ENCODE assay signal across 20 cellular contexts in genomic region chr19:47075941-47076340, GRCh38. TPM values are rescaled to one million over a fixed set of nuclear protein-coding genes. Genes with fewer than 3 reads are reported as not detected.
DNase-seq lines count a peak whose midpoint lies in the region; ATAC-seq and TF ChIP-seq lines count a peak whose summit lies in the region.
"Had no signal": no experiment of that assay in that cellular context is flagged by ENCODE, and none has a peak within 500 bp of the region (broad histone marks: within the 10 kb centered on the region; RNA-seq: fewer than 3 reads in every experiment).

No MANE protein-coding gene starts in this region.

- 77% methylated on average over 13 of the region's 13 CpGs for WGBS in right cardiac atrium

- DNase-seq in right cardiac atrium (peak in 1 of 3 donors; percentile 41), right atrium auricular region (ENCODE audit: low spot score) (no peak), glutamatergic neuron (no peak), OCI-LY7 (ENCODE audit: low spot score) (no peak), A172 (ENCODE audit: low spot score) (no peak)
- DNase-seq in activated CD8-positive, alpha-beta T cell treated with anti-CD3 and anti-CD28 coated beads, Interleukin-2, amount 10 ng/mL, durations not matched to agents 7 days and 5 days = no peak
- DNase-seq: activated CD4-positive, alpha-beta T cell treated with anti-CD3 and anti-CD28 coated beads for 48 hours; naive thymus-derived CD8-positive, alpha-beta T cell; NCI-H2081 treated with DMSO at 0.1 percent for 48 hours; NCI-H524; SHP77 treated with DMSO at 0.1 percent for 48 hours; small intestine; stimulated activated CD4-positive, alpha-beta T cell treated with anti-CD3 and anti-CD28 coated beads, Interleukin-4, amount 100 ng/mL, for 24 hours; uterus had no signal

- POLR2A ChIA-PET in OCI-LY7 (lab: Charles Lee) = no interaction called here
- POLR2A ChIA-PET in activated CD8-positive, alpha-beta T cell treated with anti-CD3 and anti-CD28 coated beads, Interleukin-2, amount 10 ng/mL, durations not matched to agents 7 days and 5 days (lab: Charles Lee) = no interaction called here

- no peaks in the 10 kb centered on the region for H3K27me3 ChIP-seq in right cardiac atrium (ENCODE audit: control insufficient read depth, insufficient read depth)
- no peaks in the 10 kb centered on the region for H3K27me3 ChIP-seq in right atrium auricular region
- H3K27me3 ChIP-seq: cardiac muscle cell, uterus had no signal

- H3K4me3 Mint-ChIP-seq in activated T-helper 17 cell treated with anti-CD3 and anti-CD28 coated beads, Interleukin-2, amount 50 U/mL, for 72 hours = no peak overlapping the region
- H3K4me3 Mint-ChIP-seq in glutamatergic neuron (ENCODE audit: unreplicated experiment) = no peak overlapping the region
- no peak overlapping the region for H3K4me3 Mint-ChIP-seq in activated CD8-positive, alpha-beta T cell treated with anti-CD3 and anti-CD28 coated beads, Interleukin-2, amount 10 ng/mL, durations not matched to agents 7 days and 5 days
- H3K4me3 Mint-ChIP-seq: memory B cell; naive thymus-derived CD8-positive, alpha-beta T cell; T-cell had no signal

- peaks cover 5% of the 10 kb centered on the region for H3K4me1 Mint-ChIP-seq in activated T-helper 17 cell treated with anti-CD3 and anti-CD28 coated beads, Interleukin-2, amount 50 U/mL, for 72 hours
- peaks cover 10% of the 10 kb centered on the region for H3K4me1 Mint-ChIP-seq in glutamatergic neuron (ENCODE audit: low read depth, unreplicated experiment)
- peaks cover 11% of the 10 kb centered on the region for H3K4me1 Mint-ChIP-seq in activated CD8-positive, alpha-beta T cell treated with anti-CD3 and anti-CD28 coated beads, Interleukin-2, amount 10 ng/mL, durations not matched to agents 7 days and 5 days (ENCODE audit: low read depth)

- H3K9me3 Mint-ChIP-seq in activated T-helper 17 cell treated with anti-CD3 and anti-CD28 coated beads, Interleukin-2, amount 50 U/mL, for 72 hours = no peaks in the 10 kb centered on the region
- H3K9me3 Mint-ChIP-seq in glutamatergic neuron (ENCODE audit: unreplicated experiment) = peaks cover 8% of the 10 kb centered on the region
- no peaks in the 10 kb centered on the region for H3K9me3 Mint-ChIP-seq in activated CD8-positive, alpha-beta T cell treated with anti-CD3 and anti-CD28 coated beads, Interleukin-2, amount 10 ng/mL, durations not matched to agents 7 days and 5 days (ENCODE audit: insufficient read depth)
- H3K9me3 Mint-ChIP-seq: memory B cell; naive thymus-derived CD8-positive, alpha-beta T cell; T-cell had no signal

- H4K20me1 ChIP-seq in OCI-LY7 (ENCODE audit: insufficient read depth, low read length) = no peaks in the 10 kb centered on the region

- peaks cover 46% of the 10 kb centered on the region for H3K36me3 ChIP-seq in right atrium auricular region
- H3K36me3 ChIP-seq in OCI-LY7 (ENCODE audit: insufficient read depth, low read length) = peaks cover 95% of the 10 kb centered on the region
- H3K36me3 ChIP-seq: uterus had no signal

- peak overlapping the region; percentile 28 for H3K27ac Mint-ChIP-seq in activated T-helper 17 cell treated with anti-CD3 and anti-CD28 coated beads, Interleukin-2, amount 50 U/mL, for 72 hours
- H3K27ac Mint-ChIP-seq in glutamatergic neuron (ENCODE audit: unreplicated experiment) = peak overlapping the region; percentile 28
- no peak overlapping the region for H3K27ac Mint-ChIP-seq in activated CD8-positive, alpha-beta T cell treated with anti-CD3 and anti-CD28 coated beads, Interleukin-2, amount 10 ng/mL, durations not matched to agents 7 days and 5 days

- H3K27ac ChIP-seq in right cardiac atrium (ENCODE audit: low read length) (peak overlapping the region; percentile 21), right atrium auricular region (peak overlapping the region in 1 of 2 donors; percentile 67), OCI-LY7 (ENCODE audit: low read depth, low read length, poor library complexity, severe bottlenecking) (no peak overlapping the region)
- H3K27ac ChIP-seq: cardiac muscle cell, uterus had no signal

- no peaks in the 10 kb centered on the region for H3K79me2 ChIP-seq in OCI-LY7 (ENCODE audit: insufficient read depth, low read depth, low read length)

- no peak overlapping the region for H2AFZ ChIP-seq in OCI-LY7 (ENCODE audit: low read length)

- peaks cover 98% of the 10 kb centered on the region for H3K36me3 Mint-ChIP-seq in activated T-helper 17 cell treated with anti-CD3 and anti-CD28 coated beads, Interleukin-2, amount 50 U/mL, for 72 hours (ENCODE audit: low read depth)
- H3K36me3 Mint-ChIP-seq in glutamatergic neuron (ENCODE audit: unreplicated experiment) = no peaks in the 10 kb centered on the region
- H3K36me3 Mint-ChIP-seq in activated CD8-positive, alpha-beta T cell treated with anti-CD3 and anti-CD28 coated beads, Interleukin-2, amount 10 ng/mL, durations not matched to agents 7 days and 5 days (ENCODE audit: low read depth) = peaks cover 48% of the 10 kb centered on the region

- no peaks in the 10 kb centered on the region for H3K9me3 ChIP-seq in right cardiac atrium (ENCODE audit: control insufficient read depth, low read length)
- no peaks in the 10 kb centered on the region for H3K9me3 ChIP-seq in right atrium auricular region
- H3K9me3 ChIP-seq in OCI-LY7 (ENCODE audit: low read length) = no peaks in the 10 kb centered on the region
- H3K9me3 ChIP-seq: uterus had no signal

- ATAC-seq in right cardiac atrium = peak; percentile 26 to 52
- ATAC-seq in activated T-helper 17 cell treated with anti-CD3 and anti-CD28 coated beads, Interleukin-2, amount 50 U/mL, for 72 hours (replicated peaks) = no peak
- ATAC-seq in activated CD8-positive, alpha-beta T cell treated with anti-CD3 and anti-CD28 coated beads, Interleukin-2, amount 10 ng/mL, durations not matched to agents 7 days and 5 days = no peak
- ATAC-seq in GM19035 (IDR thresholded peaks at IDR 0.05; ENCODE audit: unreplicated experiment) = no peak
- ATAC-seq: esophagus mucosa; naive thymus-derived CD8-positive, alpha-beta T cell; T-cell had no signal

- H3K9me2 ChIP-seq in OCI-LY7 (ENCODE audit: insufficient read depth, low read length) = no peaks in the 10 kb centered on the region

- H3K4me3 ChIP-seq in right cardiac atrium (ENCODE audit: low read length) (no peak overlapping the region), right atrium auricular region (no peak overlapping the region), OCI-LY7 (ENCODE audit: low read depth, low read length, poor library complexity, severe bottlenecking) (no peak overlapping the region)
- H3K4me3 ChIP-seq: cardiac muscle cell, uterus had no signal

- no peaks in the 10 kb centered on the region for H3K27me3 Mint-ChIP-seq in activated T-helper 17 cell treated with anti-CD3 and anti-CD28 coated beads, Interleukin-2, amount 50 U/mL, for 72 hours
- H3K27me3 Mint-ChIP-seq in glutamatergic neuron (ENCODE audit: unreplicated experiment) = peaks cover 3% of the 10 kb centered on the region
- no peaks in the 10 kb centered on the region for H3K27me3 Mint-ChIP-seq in activated CD8-positive, alpha-beta T cell treated with anti-CD3 and anti-CD28 coated beads, Interleukin-2, amount 10 ng/mL, durations not matched to agents 7 days and 5 days (ENCODE audit: low read depth)
- H3K27me3 Mint-ChIP-seq: memory B cell; naive thymus-derived CD8-positive, alpha-beta T cell; T-cell had no signal

- no peak overlapping the region for H3K4me2 ChIP-seq in OCI-LY7 (ENCODE audit: low read length)

- H3K4me1 ChIP-seq in right cardiac atrium (ENCODE audit: control insufficient read depth, insufficient read depth, low read length) (peaks cover 3% of the 10 kb centered on the region), right atrium auricular region (peaks cover 0 to 22% of the 10 kb centered on the region in 2 donors), OCI-LY7 (ENCODE audit: insufficient read depth, low read length, poor library complexity, severe bottlenecking) (no peaks in the 10 kb centered on the region)
- H3K4me1 ChIP-seq: uterus had no signal

- CTCF ChIA-PET in OCI-LY7 (lab: Charles Lee; ENCODE audit: unreplicated experiment) = no interaction called here
- CTCF ChIA-PET in activated CD8-positive, alpha-beta T cell treated with anti-CD3 and anti-CD28 coated beads, Interleukin-2, amount 10 ng/mL, durations not matched to agents 7 days and 5 days (lab: Charles Lee) = interaction anchor here (1.0 to 1.4 kb wide), 2 partner anchors 31 to 63 kb away, joined by 3 to 4 read pairs; no protein-coding TSS in a partner anchor

- intact Hi-C loops in right cardiac atrium (cut with DNase I) = no loop called here
- intact Hi-C loops in OCI-LY7 (cut with micrococcal nuclease; ENCODE audit: unreplicated experiment) = loop anchor here (5.0 kb wide), 1 partner anchor 36 kb away; the partner anchor contains the start of gene ZC3H4

- TF ChIP-seq CTCF in right atrium auricular region (IDR thresholded peaks at IDR 0.05) (no peak), glutamatergic neuron (IDR thresholded peaks at IDR 0.05; ENCODE audit: partially characterized antibody, unreplicated experiment) (no peak), OCI-LY7 (conservative IDR thresholded peaks at IDR 0.05; ENCODE audit: low read length) (no peak)

- BruUV-seq in OCI-LY7 (replicated peaks; lab: Mats Ljungman, UMichigan) = no TSS peak

RNA-seq across cellular contexts. Expression of gene TMEM160, which starts 27.5 kb away (rescaled TPM):
- total RNA-seq in right cardiac atrium = 10 to 100 TPM; 33.9 to 40.9 (median 36.2) TPM
- polyA plus RNA-seq in right cardiac atrium = 16.2 TPM
- total RNA-seq in right atrium auricular region = 10 to 100 TPM; 47.8 to 51.0 TPM
- total RNA-seq in activated T-helper 17 cell treated with anti-CD3 and anti-CD28 coated beads, Interleukin-2, amount 50 U/mL, for 72 hours = 10 to 100 TPM; 18.6 to 56.3 TPM
- 31.0 TPM for total RNA-seq in glutamatergic neuron (ENCODE audit: unreplicated experiment)
- 82.3 and 105 TPM in 2 replicates for total RNA-seq in OCI-LY7 (2014; rRNA removed; shearing (Covaris generic))
- 42.5 and 44.8 TPM in 2 replicates for total RNA-seq in OCI-LY7 (2022)
- 10 to 100 TPM; 74.4 to 76.8 TPM for total RNA-seq in activated CD8-positive, alpha-beta T cell treated with anti-CD3 and anti-CD28 coated beads, Interleukin-2, amount 10 ng/mL, durations not matched to agents 7 days and 5 days
- total RNA-seq in A172 (2014; rRNA removed; shearing (Covaris generic)) = 36.3 and 45.9 TPM in 2 replicates

RNA-seq across cellular contexts. Expression of gene ZC3H4, which starts 37.6 kb away (rescaled TPM):
- 10 to 100 TPM; 25.6 to 27.7 (median 26.8) TPM for total RNA-seq in right cardiac atrium
- 12.4 TPM for polyA plus RNA-seq in right cardiac atrium
- 10 to 100 TPM; 15.4 to 18.0 TPM for total RNA-seq in right atrium auricular region
- total RNA-seq in activated T-helper 17 cell treated with anti-CD3 and anti-CD28 coated beads, Interleukin-2, amount 50 U/mL, for 72 hours = 100 to 1,000 TPM; 117 to 166 TPM
- 50.3 TPM for total RNA-seq in glutamatergic neuron (ENCODE audit: unreplicated experiment)
- total RNA-seq in OCI-LY7 (2014; rRNA removed; shearing (Covaris generic)) = 16.6 and 23.0 TPM in 2 replicates
- total RNA-seq in OCI-LY7 (2022) = 76.8 and 80.9 TPM in 2 replicates
- 100 to 1,000 TPM; 102 TPM for total RNA-seq in activated CD8-positive, alpha-beta T cell treated with anti-CD3 and anti-CD28 coated beads, Interleukin-2, amount 10 ng/mL, durations not matched to agents 7 days and 5 days
- total RNA-seq in A172 (2014; rRNA removed; shearing (Covaris generic)) = 10.1 and 13.1 TPM in 2 replicates

RNA-seq across cellular contexts. Expression of gene SAE1, which starts 54.7 kb away (rescaled TPM):
- 10 to 100 TPM; 49.1 to 57.0 (median 53.5) TPM for total RNA-seq in right cardiac atrium
- polyA plus RNA-seq in right cardiac atrium = 34.0 TPM
- total RNA-seq in right atrium auricular region = 10 to 100 TPM; 43.7 to 48.7 TPM
- 100 to 1,000 TPM; 151 to 184 TPM for total RNA-seq in activated T-helper 17 cell treated with anti-CD3 and anti-CD28 coated beads, Interleukin-2, amount 50 U/mL, for 72 hours
- 79.9 TPM for total RNA-seq in glutamatergic neuron (ENCODE audit: unreplicated experiment)
- 165 and 185 TPM in 2 replicates for total RNA-seq in OCI-LY7 (2014; rRNA removed; shearing (Covaris generic))
- 144 and 150 TPM in 2 replicates for total RNA-seq in OCI-LY7 (2022)
- total RNA-seq in activated CD8-positive, alpha-beta T cell treated with anti-CD3 and anti-CD28 coated beads, Interleukin-2, amount 10 ng/mL, durations not matched to agents 7 days and 5 days = 100 to 1,000 TPM; 165 to 175 TPM
- total RNA-seq in A172 (2014; rRNA removed; shearing (Covaris generic)) = 179 and 185 TPM in 2 replicates

RNA-seq across cellular contexts. Expression of gene NPAS1, which starts 56.3 kb away (rescaled TPM):
- total RNA-seq in right cardiac atrium = under 1 TPM; 0.24 to 0.77 (median 0.39) TPM
- polyA plus RNA-seq in right cardiac atrium = 0.91 TPM
- total RNA-seq in right atrium auricular region = under 1 TPM in 1 of 2 donors, not detected in 1; 0.39 TPM
- under 1 TPM; 0.42 to 0.73 TPM for total RNA-seq in activated T-helper 17 cell treated with anti-CD3 and anti-CD28 coated beads, Interleukin-2, amount 50 U/mL, for 72 hours
- 1.7 TPM for total RNA-seq in glutamatergic neuron (ENCODE audit: unreplicated experiment)
- total RNA-seq in OCI-LY7 (2014; rRNA removed; shearing (Covaris generic)) = 3.4 and 3.5 TPM in 2 replicates
- 8.4 and 14.1 TPM in 2 replicates for total RNA-seq in OCI-LY7 (2022)
- not detected for total RNA-seq in activated CD8-positive, alpha-beta T cell treated with anti-CD3 and anti-CD28 coated beads, Interleukin-2, amount 10 ng/mL, durations not matched to agents 7 days and 5 days
- 0.22 TPM in 1 of 2 replicates, not detected in the other for total RNA-seq in A172 (2014; rRNA removed; shearing (Covaris generic))
- total RNA-seq: uterus had no signal

Comparison
In these comparisons a context has a peak if more than half of its experiments do, and no peak if none do; other contexts are left out.
1. ATAC-seq: peak in right cardiac atrium (2 of 2); none in activated T-helper 17 cell treated with anti-CD3 and anti-CD28 coated beads, Interleukin-2, amount 50 U/mL, for 72 hours (single experiment), activated CD8-positive, alpha-beta T cell treated with anti-CD3 and anti-CD28 coated beads, Interleukin-2, amount 10 ng/mL, durations not matched to agents 7 days and 5 days (single experiment) and GM19035 (single experiment).